In the genomic region with DNA sequence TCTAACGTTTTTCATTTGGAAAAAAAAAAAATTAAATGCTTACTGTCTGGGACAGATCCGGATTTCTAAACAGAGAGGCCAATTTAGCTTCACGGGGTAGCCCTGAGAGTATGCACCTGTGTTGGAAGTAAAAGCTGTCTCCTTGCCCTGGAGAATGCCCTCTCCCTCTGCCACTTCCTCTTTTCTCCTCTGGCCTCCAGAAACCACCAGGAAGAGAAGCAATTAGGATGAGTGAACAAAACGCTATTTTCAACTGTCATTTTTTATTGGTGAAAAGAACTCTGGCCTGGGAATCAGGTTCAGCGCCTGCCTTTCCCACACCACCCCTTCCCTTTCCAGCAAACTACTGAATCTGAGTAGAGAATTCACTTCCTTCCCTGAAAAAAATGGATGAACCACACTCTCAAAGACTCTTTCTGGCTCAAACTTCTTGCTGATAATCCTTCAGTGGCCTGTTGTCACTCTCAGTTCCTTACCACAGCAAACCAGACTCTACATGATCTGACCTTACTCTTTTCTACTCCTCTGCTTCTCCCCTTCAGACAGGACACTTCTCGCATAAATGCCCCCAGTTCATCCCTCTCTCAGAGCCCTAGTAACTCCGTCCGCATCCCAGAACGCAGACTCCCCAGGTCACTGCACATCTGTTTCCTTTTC, we compare ENCODE assay signal across 10 cellular contexts. TPM values are rescaled to one million over a fixed set of nuclear protein-coding genes. Genes with fewer than 3 reads are reported as not detected.
DNase-seq lines count a peak whose midpoint lies in the region; ATAC-seq and TF ChIP-seq lines count a peak whose summit lies in the region.
"Had no signal": no experiment of that assay in that cellular context is flagged by ENCODE, and none has a peak within 500 bp of the region (broad histone marks: within the 10 kb centered on the region; RNA-seq: fewer than 3 reads in every experiment).

No MANE protein-coding gene starts in this region.

- H3K4me1 ChIP-seq in SJSA1 (replicated peaks) = peaks cover 76% of the 10 kb centered on the region
- H3K4me1 ChIP-seq in stomach = peaks cover 13 to 74% (median 61%) of the 10 kb centered on the region in 4 donors

- H3K4me1 Mint-ChIP-seq in activated CD4-positive, alpha-beta T cell treated with anti-CD3 and anti-CD28 coated beads, Interleukin-2, amount 10 ng/mL, durations not matched to agents 7 days and 5 days = peaks cover 70% of the 10 kb centered on the region

- H3K4me3 ChIP-seq in SJSA1 (no peak overlapping the region), stomach (no peak overlapping the region)

- H3K27me3 ChIP-seq in SJSA1 (replicated peaks) = no peaks in the 10 kb centered on the region
- no peaks in the 10 kb centered on the region for H3K27me3 ChIP-seq in stomach

- ATAC-seq in HG03025 (IDR thresholded peaks at IDR 0.05; ENCODE audit: low FRiP score, unreplicated experiment) = no peak

- H3K27ac Mint-ChIP-seq in activated CD4-positive, alpha-beta T cell treated with anti-CD3 and anti-CD28 coated beads, Interleukin-2, amount 10 ng/mL, durations not matched to agents 7 days and 5 days = peak overlapping the region; percentile 67
- H3K27ac Mint-ChIP-seq: activated CD4-positive, alpha-beta memory T cell treated with anti-CD3 and anti-CD28 coated beads for 36 hours had no signal

- peaks cover 8% of the 10 kb centered on the region for H3K9me3 Mint-ChIP-seq in activated CD4-positive, alpha-beta T cell treated with anti-CD3 and anti-CD28 coated beads, Interleukin-2, amount 10 ng/mL, durations not matched to agents 7 days and 5 days
- H3K9me3 Mint-ChIP-seq: activated CD4-positive, alpha-beta memory T cell treated with anti-CD3 and anti-CD28 coated beads for 36 hours had no signal

- CTCF ChIA-PET in activated CD4-positive, alpha-beta T cell treated with anti-CD3 and anti-CD28 coated beads, Interleukin-2, amount 10 ng/mL, durations not matched to agents 7 days and 5 days (lab: Charles Lee) = interaction anchor here (0.7 kb wide), 1 partner anchor 73 kb away, joined by 4 read pairs; no protein-coding TSS in a partner anchor

- peak overlapping the region; percentile 79 for H3K27ac ChIP-seq in SJSA1
- H3K27ac ChIP-seq in epithelial cell of prostate = peak overlapping the region; percentile 70
- H3K27ac ChIP-seq in stomach = peak overlapping the region in 4 of 5 donors; percentile 53 to 84 (median 78)

- no peak for TF ChIP-seq EP300 in stomach (IDR thresholded peaks at IDR 0.05)

- intact Hi-C loops in stomach (cut with DNase I; ENCODE audit: low total_unique reads) = no loop called here

- H3K36me3 ChIP-seq in SJSA1 = peaks cover 38% of the 10 kb centered on the region
- H3K36me3 ChIP-seq in stomach = no peaks in the 10 kb centered on the region

- H3K36me3 Mint-ChIP-seq in activated CD4-positive, alpha-beta T cell treated with anti-CD3 and anti-CD28 coated beads, Interleukin-2, amount 10 ng/mL, durations not matched to agents 7 days and 5 days (ENCODE audit: low read depth) = peaks cover 73% of the 10 kb centered on the region

- no peak overlapping the region for H3K4me3 Mint-ChIP-seq in activated CD4-positive, alpha-beta T cell treated with anti-CD3 and anti-CD28 coated beads, Interleukin-2, amount 10 ng/mL, durations not matched to agents 7 days and 5 days
- H3K4me3 Mint-ChIP-seq: activated CD4-positive, alpha-beta memory T cell treated with anti-CD3 and anti-CD28 coated beads for 36 hours had no signal

- TF ChIP-seq POLR2A in stomach (IDR thresholded peaks at IDR 0.05) = no peak

- no peak for TF ChIP-seq CTCF in stomach (IDR thresholded peaks at IDR 0.05)

- in situ Hi-C loops in G401 (cut with HindIII; ENCODE audit: low sequenced_read_pairs) = no loop called here

- no peaks in the 10 kb centered on the region; the same call in 1 of the 2 replicates for H3K9me3 ChIP-seq in SJSA1 (replicated peaks)
- H3K9me3 ChIP-seq in stomach = no peaks in the 10 kb centered on the region

- H3K27me3 Mint-ChIP-seq in activated CD4-positive, alpha-beta T cell treated with anti-CD3 and anti-CD28 coated beads, Interleukin-2, amount 10 ng/mL, durations not matched to agents 7 days and 5 days = no peaks in the 10 kb centered on the region
- H3K27me3 Mint-ChIP-seq: activated CD4-positive, alpha-beta memory T cell treated with anti-CD3 and anti-CD28 coated beads for 36 hours had no signal

- POLR2A ChIA-PET in activated CD4-positive, alpha-beta T cell treated with anti-CD3 and anti-CD28 coated beads, Interleukin-2, amount 10 ng/mL, durations not matched to agents 7 days and 5 days (lab: Charles Lee) = no interaction called here

- DNase-seq in activated CD4-positive, alpha-beta T cell treated with anti-CD3 and anti-CD28 coated beads, Interleukin-2, amount 10 ng/mL, durations not matched to agents 7 days and 5 days = no peak
- DNase-seq in activated CD4-positive, alpha-beta T cell treated with anti-CD3 and anti-CD28 coated beads, Interleukin-2, amount 50 U/mL, for 48 hours = no peak
- DNase-seq in SJSA1 (ENCODE audit: low read depth in 1 of 2, low spot score in 2 of 2) = no peak
- DNase-seq in epithelial cell of prostate (ENCODE audit: low read depth, low spot score) = no peak
- DNase-seq in stomach = no peak
- no peak for DNase-seq in cerebellar cortex (ENCODE audit: low spot score)
- no peak for DNase-seq in G401 (ENCODE audit: low spot score)
- DNase-seq: activated CD4-positive, alpha-beta memory T cell treated with anti-CD3 and anti-CD28 coated beads for 36 hours; NCI-H345 had no signal

- 56 to 72% (median 69%) methylated on average over 9 of the region's 9 CpGs for WGBS in stomach, 5 donors

RNA-seq across cellular contexts. Expression of a gene that starts 29.8 kb away (rescaled TPM):
- total RNA-seq in activated CD4-positive, alpha-beta T cell treated with anti-CD3 and anti-CD28 coated beads, Interleukin-2, amount 10 ng/mL, durations not matched to agents 7 days and 5 days = 10 to 100 TPM; 35.3 to 38.2 TPM
- 6.8 and 13.1 TPM in 2 replicates for total RNA-seq in SJSA1 (2014; rRNA removed; shearing (Covaris generic))
- 10 to 100 TPM in 3 of 5 donors, 1 to 10 TPM in 2; 5.2 to 33.0 (median 13.8) TPM for total RNA-seq in stomach
- 1 to 10 TPM; 2.7 to 4.7 (median 3.1) TPM for polyA plus RNA-seq in stomach
- total RNA-seq in G401 (2014; rRNA removed; shearing (Covaris generic)) = 1.2 and 1.7 TPM in 2 replicates
